Comparison of ENCODE assay signal across 1 cellular context in the genomic region with DNA sequence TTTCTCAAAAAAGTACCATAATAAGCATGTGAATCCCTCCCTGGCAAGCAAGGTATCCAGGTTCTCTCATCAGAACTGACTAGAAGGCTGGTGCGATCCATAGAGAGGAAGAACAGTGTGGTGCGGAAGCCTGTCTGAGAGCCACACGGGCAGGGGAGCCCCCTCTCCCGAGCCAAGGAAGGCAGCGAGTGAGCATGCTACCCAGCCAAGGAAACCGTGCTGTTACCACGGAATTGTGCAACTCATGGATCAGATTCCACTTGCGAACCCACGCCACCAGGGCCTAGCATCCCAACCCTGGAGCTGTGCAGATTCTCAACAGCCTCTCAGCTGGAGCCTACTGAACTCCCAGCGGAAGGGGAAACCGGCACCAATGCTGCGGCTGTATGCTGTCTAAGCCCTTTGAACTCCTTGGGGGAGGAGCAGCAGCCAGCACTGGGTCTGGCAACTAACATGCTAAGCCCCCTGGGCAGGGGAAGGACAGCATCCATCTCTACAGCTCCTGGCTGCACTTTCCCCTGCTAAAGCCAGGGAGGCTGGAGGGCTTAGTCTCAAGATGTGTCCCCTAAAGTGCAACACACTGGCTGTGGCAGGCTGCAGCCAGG.
TF ChIP-seq lines count a peak whose summit lies in the region.

No MANE protein-coding gene starts in this region.

TF ChIP-seq in IMR-90, 13 proteins besides CTCF, POLR2A, EP300 and RAD21 (continued from another document):
- TF ChIP-seq CHD1 (IDR thresholded peaks at IDR 0.05; ENCODE audit: low read depth, low read length), result no peak
- TF ChIP-seq, protein P1, sequence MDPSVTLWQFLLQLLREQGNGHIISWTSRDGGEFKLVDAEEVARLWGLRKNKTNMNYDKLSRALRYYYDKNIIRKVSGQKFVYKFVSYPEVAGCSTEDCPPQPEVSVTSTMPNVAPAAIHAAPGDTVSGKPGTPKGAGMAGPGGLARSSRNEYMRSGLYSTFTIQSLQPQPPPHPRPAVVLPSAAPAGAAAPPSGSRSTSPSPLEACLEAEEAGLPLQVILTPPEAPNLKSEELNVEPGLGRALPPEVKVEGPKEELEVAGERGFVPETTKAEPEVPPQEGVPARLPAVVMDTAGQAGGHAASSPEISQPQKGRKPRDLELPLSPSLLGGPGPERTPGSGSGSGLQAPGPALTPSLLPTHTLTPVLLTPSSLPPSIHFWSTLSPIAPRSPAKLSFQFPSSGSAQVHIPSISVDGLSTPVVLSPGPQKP (IDR thresholded peaks at IDR 0.05; ENCODE audit: borderline replicate concordance, low read depth, low read length), result no peak
